ENCODE assay signal across 8 cellular contexts in the genomic region with DNA sequence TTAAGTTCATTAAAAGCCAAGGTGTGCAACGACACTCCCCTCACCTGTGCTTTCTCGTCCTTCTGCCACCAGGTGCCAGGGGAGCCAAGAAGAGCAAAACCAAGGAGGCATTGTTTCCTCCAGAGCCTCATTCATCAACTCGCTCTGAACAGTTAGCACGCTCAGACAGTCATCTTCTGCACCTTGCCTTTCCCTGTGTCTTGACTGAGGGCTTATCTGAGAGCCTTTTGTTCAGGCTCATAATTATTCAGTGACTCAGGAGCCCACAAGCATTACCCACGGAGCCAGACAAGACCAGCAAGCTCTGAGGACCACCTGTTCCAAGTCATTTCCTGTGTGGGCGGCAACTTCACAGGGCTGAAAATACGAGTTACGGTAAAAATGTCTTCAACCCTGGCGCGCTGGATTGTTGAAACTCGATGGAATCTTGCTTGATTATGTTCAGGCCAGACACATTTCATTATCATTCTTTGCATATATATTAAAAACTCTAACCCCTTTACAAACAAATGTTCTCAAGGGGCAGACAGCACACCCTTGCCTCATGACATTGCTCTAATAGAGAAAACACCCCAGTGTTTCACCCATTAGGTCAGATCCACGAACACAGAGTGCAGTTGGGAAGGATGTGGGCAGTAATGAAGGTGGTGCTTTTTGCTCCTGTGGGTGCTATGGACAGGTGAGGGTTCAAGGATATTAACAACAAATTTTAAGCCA.
DNase-seq lines count a peak whose midpoint lies in the region; ATAC-seq and TF ChIP-seq lines count a peak whose summit lies in the region.

No MANE protein-coding gene starts in this region.

- H3K9me2 ChIP-seq in OCI-LY1 (ENCODE audit: low read depth, low read length), result no peaks in the 10 kb centered on the region

- peaks cover 8 to 11% (median 9%) of the 10 kb centered on the region in 4 donors for H3K4me1 Mint-ChIP-seq in CD4-positive, alpha-beta memory T cell

- no peak for TF ChIP-seq POLR2A in adrenal gland (IDR thresholded peaks at IDR 0.05)

- H3K4me3 Mint-ChIP-seq in CD4-positive, alpha-beta memory T cell, result peak overlapping the region; percentile 48 to 67 (median 56)

- H3K27me3 Mint-ChIP-seq in CD4-positive, alpha-beta memory T cell, result no peaks in the 10 kb centered on the region

- H3K27me3 ChIP-seq in CD4-positive, alpha-beta memory T cell (ENCODE audit: insufficient read depth, low read length), result no peaks in the 10 kb centered on the region
- H3K27me3 ChIP-seq in OCI-LY1 (ENCODE audit: insufficient read depth, low read length) (no peaks in the 10 kb centered on the region), adrenal gland (no peaks in the 10 kb centered on the region)

- intact Hi-C loops in CD4-positive, alpha-beta memory T cell (cut with micrococcal nuclease), result no loop called here
- intact Hi-C loops in adrenal gland (cut with DNase I), result no loop called here

- H3K9me3 ChIP-seq in CD4-positive, alpha-beta memory T cell (ENCODE audit: control insufficient read depth in 1 of 2, low read length in 2 of 2), result no peaks in the 10 kb centered on the region
- H3K9me3 ChIP-seq in OCI-LY1 (ENCODE audit: low read length), result no peaks in the 10 kb centered on the region
- H3K9me3 ChIP-seq in adrenal gland (replicated peaks in 1 of 3), result no peaks in the 10 kb centered on the region

- peaks cover 13% of the 10 kb centered on the region for H3K4me1 ChIP-seq in CD4-positive, alpha-beta memory T cell (ENCODE audit: insufficient read depth, low read length)
- H3K4me1 ChIP-seq in OCI-LY1 (ENCODE audit: insufficient read depth, low read length, severe bottlenecking) (peaks cover 46% of the 10 kb centered on the region), adrenal gland (replicated peaks in 1 of 2) (no peaks in the 10 kb centered on the region)

- H3K36me3 Mint-ChIP-seq in CD4-positive, alpha-beta memory T cell, result no peaks in the 10 kb centered on the region

- no peaks in the 10 kb centered on the region for H4K20me1 ChIP-seq in OCI-LY1 (ENCODE audit: insufficient read depth, low read length)

- no peaks in the 10 kb centered on the region for H3K9me3 Mint-ChIP-seq in CD4-positive, alpha-beta memory T cell

- peak in 4 of 5 donors; percentile 4 to 14 (median 9) for DNase-seq in CD4-positive, alpha-beta memory T cell
- DNase-seq in activated gamma-delta T cell treated with anti-CD3 and anti-CD28 coated beads, Interleukin-2, amount 50 U/mL, for 16 hours (ENCODE audit: low read depth), result peak; percentile 51
- DNase-seq in non-pigmented ciliary epithelial cell (ENCODE audit: low read depth) (peak; percentile 98), adrenal gland (no peak), HuH-7.5 (ENCODE audit: low spot score) (no peak)

- no peaks in the 10 kb centered on the region for H3K79me2 ChIP-seq in OCI-LY1 (ENCODE audit: insufficient read depth, low read length)

- POLR2A ChIA-PET in CD4-positive, alpha-beta memory T cell (lab: Charles Lee; ENCODE audit: partially characterized antibody), result no interaction called here

- peak overlapping the region; percentile 74 for H3K4me2 ChIP-seq in OCI-LY1 (ENCODE audit: low read length)

- ATAC-seq in HG03439 (IDR thresholded peaks at IDR 0.05; ENCODE audit: unreplicated experiment) (no peak), GM21717 (IDR thresholded peaks at IDR 0.05; ENCODE audit: unreplicated experiment) (no peak)

- CTCF ChIA-PET in CD4-positive, alpha-beta memory T cell (lab: Charles Lee; ENCODE audit: partially characterized antibody), result interaction anchor here (0.6 kb wide), 1 partner anchor 251 kb away, joined by 3 read pairs; no protein-coding TSS in a partner anchor

- no peak overlapping the region for H3K4me3 ChIP-seq in CD4-positive, alpha-beta memory T cell (ENCODE audit: low read length in 2 of 2)
- H3K4me3 ChIP-seq in OCI-LY1 (ENCODE audit: low read depth, low read length, poor library complexity, severe bottlenecking), result peak overlapping the region; percentile 43
- H3K4me3 ChIP-seq in adrenal gland, result no peak overlapping the region

- peak overlapping the region in 2 of 7 donors; percentile 30 to 65 for H3K27ac Mint-ChIP-seq in CD4-positive, alpha-beta memory T cell

- H3K36me3 ChIP-seq in CD4-positive, alpha-beta memory T cell (ENCODE audit: insufficient read depth, low read length), result no peaks in the 10 kb centered on the region
- H3K36me3 ChIP-seq in OCI-LY1 (ENCODE audit: insufficient read depth, low read length) (no peaks in the 10 kb centered on the region), adrenal gland (replicated peaks in 1 of 2) (no peaks in the 10 kb centered on the region)

- H3K9ac ChIP-seq in OCI-LY1 (ENCODE audit: low read length), result peak overlapping the region; percentile 58

- WGBS in adrenal gland, 4 donors, result 73 to 88% (median 80%) methylated on average over 12 of the region's 12 CpGs

- no peak; the same call in 1 of the 2 replicates for TF ChIP-seq CTCF in OCI-LY1 (IDR thresholded peaks at IDR 0.05; ENCODE audit: low read length)
- TF ChIP-seq CTCF in adrenal gland (IDR thresholded peaks at IDR 0.05), result no peak

- 0 out of 2 replicates have a peak, but pooled peaks cover 4% of the 10 kb centered on the region for H3F3A ChIP-seq in OCI-LY1 (ENCODE audit: insufficient read depth, low read length)

- H2AFZ ChIP-seq in OCI-LY1 (ENCODE audit: low read length), result no peak overlapping the region

- no peak overlapping the region for H3K27ac ChIP-seq in CD4-positive, alpha-beta memory T cell (ENCODE audit: low read depth, low read length)
- H3K27ac ChIP-seq in OCI-LY1 (ENCODE audit: low read depth, low read length, poor library complexity, severe bottlenecking) (peak overlapping the region; percentile 92), adrenal gland (no peak overlapping the region)

Comparison
In these comparisons a context has a peak if more than half of its experiments do, and no peak if none do; other contexts are left out.
1. DNase-seq: peak in CD4-positive, alpha-beta memory T cell (4 of 5), activated gamma-delta T cell treated with anti-CD3 and anti-CD28 coated beads, Interleukin-2, amount 50 U/mL, for 16 hours (single experiment) and non-pigmented ciliary epithelial cell (single experiment); none in adrenal gland (0 of 7) and HuH-7.5 (single experiment).